ENCODE assay signal across 8 cellular contexts in genomic region chr7:148699772-148700629, GRCh38. TPM values are rescaled to one million over a fixed set of nuclear protein-coding genes. Genes with fewer than 3 reads are reported as not detected.
DNase-seq lines count a peak whose midpoint lies in the region; ATAC-seq and TF ChIP-seq lines count a peak whose summit lies in the region.

No MANE protein-coding gene starts in this region.

- H3K4me2 ChIP-seq in GM23248 (ENCODE audit: unreplicated experiment): peak overlapping the region; percentile 94
- peak overlapping the region; percentile 82 for H3K4me2 ChIP-seq in MM.1S (ENCODE audit: low read depth, low read length)

- H3K9me3 ChIP-seq in GM23248 (ENCODE audit: low read depth) (no peaks in the 10 kb centered on the region), MM.1S (replicated peaks; ENCODE audit: insufficient read depth, low read length) (no peaks in the 10 kb centered on the region), adrenal gland (replicated peaks in 1 of 3) (no peaks in the 10 kb centered on the region)

- H3K9ac ChIP-seq in GM23248 (peak overlapping the region; percentile 96), MM.1S (ENCODE audit: low read length) (peak overlapping the region; percentile 91)

- H3K27me3 ChIP-seq in GM23248 (replicated peaks; ENCODE audit: insufficient read depth) (no peaks in the 10 kb centered on the region), MM.1S (replicated peaks; ENCODE audit: insufficient read depth, low read length) (no peaks in the 10 kb centered on the region), adrenal gland (no peaks in the 10 kb centered on the region)

- in situ Hi-C loops in GM23248 (cut with MboI): no loop called here

- H3K9me2 ChIP-seq in GM23248 (ENCODE audit: insufficient read depth): no peaks in the 10 kb centered on the region
- no peaks in the 10 kb centered on the region for H3K9me2 ChIP-seq in MM.1S (replicated peaks; ENCODE audit: insufficient read depth, low read length)

- peaks cover 37% of the 10 kb centered on the region for H3F3A ChIP-seq in GM23248 (ENCODE audit: insufficient read depth)
- H3F3A ChIP-seq in MM.1S (ENCODE audit: insufficient read depth, low read length): peaks cover 19% of the 10 kb centered on the region

- H3K27me3 Mint-ChIP-seq in stimulated activated naive B cell treated with anti-CD40 and anti-IgM and Interleukin-4, amounts not matched to agents 10 μg/mL and 1 μg/mL and 100 μg/mL, for 72 hours: no peaks in the 10 kb centered on the region

- H3K27ac ChIP-seq in GM23248 (peak overlapping the region; percentile 85), MM.1S (ENCODE audit: low read length) (peak overlapping the region; percentile 83), adrenal gland (peak overlapping the region; percentile 85 to 99 (median 98))

- H3K36me3 ChIP-seq in GM23248 (ENCODE audit: low read depth): no peaks in the 10 kb centered on the region
- no peaks in the 10 kb centered on the region for H3K36me3 ChIP-seq in MM.1S (replicated peaks; ENCODE audit: insufficient read depth, low read length)
- H3K36me3 ChIP-seq in adrenal gland (replicated peaks in 1 of 2): no peaks in the 10 kb centered on the region

- TF ChIP-seq CTCF in MM.1S (IDR thresholded peaks at IDR 0.05; ENCODE audit: low read length): no peak
- TF ChIP-seq CTCF in adrenal gland (IDR thresholded peaks at IDR 0.05): no peak

- no peak for TF ChIP-seq POLR2A in adrenal gland (IDR thresholded peaks at IDR 0.05)

- intact Hi-C loops in adrenal gland (cut with DNase I): loop anchor here in 1 of 2 donors (10.0 kb wide), 1 partner anchor 255 kb away; no protein-coding TSS in a partner anchor

- peak overlapping the region; percentile 90 to 96 for H3K4me3 Mint-ChIP-seq in stimulated activated naive B cell treated with anti-CD40 and anti-IgM and Interleukin-4, amounts not matched to agents 10 μg/mL and 1 μg/mL and 100 μg/mL, for 72 hours

- WGBS in GM23248 (ENCODE audit: low coverage in 1 of 2, low lambda C conversion rate in 2 of 2, missing lambda C conversion rate in 2 of 2), 2 experiments: 0% methylated on average over 32 to 34 of the region's 37 CpGs
- WGBS in adrenal gland, 4 donors: 1 to 6% (median 4%) methylated on average over 14 to 37 of the region's 37 CpGs

- peak overlapping the region; percentile 90 for H2AFZ ChIP-seq in GM23248
- no peak overlapping the region for H2AFZ ChIP-seq in MM.1S (ENCODE audit: low read length)

- DNase-seq in DMS79 treated with DMSO at 0.1 percent for 48 hours (lab: John Stamatoyannopoulos, UW) (peak; percentile 15), DMS79 (lab: John Stamatoyannopoulos, UW) (no peak), GM23248 (peak; percentile 70), MM.1S (peak; percentile 46), adrenal gland (peak in 1 of 7 donors; percentile 13), inferior parietal cortex (ENCODE audit: extremely low spot score) (peak; percentile 25)
- DNase-seq in stimulated activated naive B cell treated with anti-CD40 and anti-IgM and Interleukin-4, amounts not matched to agents 10 μg/mL and 1 μg/mL and 100 μg/mL, for 72 hours: no peak
- no peak for DNase-seq in effector CD4-positive, alpha-beta T cell

- H3K79me2 ChIP-seq in GM23248 (ENCODE audit: insufficient read depth) (peaks cover 55% of the 10 kb centered on the region), MM.1S (ENCODE audit: low read length) (peaks cover 72% of the 10 kb centered on the region)

- ATAC-seq in stimulated activated naive B cell treated with anti-CD40 and anti-IgM and Interleukin-4, amounts not matched to agents 10 μg/mL and 1 μg/mL and 100 μg/mL, for 72 hours (replicated peaks): no peak

- peaks cover 46% of the 10 kb centered on the region for H3K4me1 ChIP-seq in GM23248 (ENCODE audit: insufficient read depth)
- peaks cover 41% of the 10 kb centered on the region for H3K4me1 ChIP-seq in MM.1S (ENCODE audit: low read length)
- H3K4me1 ChIP-seq in adrenal gland (replicated peaks in 1 of 2): peaks cover 27 to 51% of the 10 kb centered on the region in 2 donors

- peaks cover 40 to 44% of the 10 kb centered on the region in 2 donors for H3K4me1 Mint-ChIP-seq in stimulated activated naive B cell treated with anti-CD40 and anti-IgM and Interleukin-4, amounts not matched to agents 10 μg/mL and 1 μg/mL and 100 μg/mL, for 72 hours

- peaks cover 4 to 8% of the 10 kb centered on the region in 2 donors for H3K36me3 Mint-ChIP-seq in stimulated activated naive B cell treated with anti-CD40 and anti-IgM and Interleukin-4, amounts not matched to agents 10 μg/mL and 1 μg/mL and 100 μg/mL, for 72 hours

- H3K4me3 ChIP-seq in GM23248: peak overlapping the region; percentile 96
- peak overlapping the region; percentile 80 for H3K4me3 ChIP-seq in MM.1S (ENCODE audit: low read length)
- peak overlapping the region; percentile 50 to 94 (median 86) for H3K4me3 ChIP-seq in adrenal gland

- H4K20me1 ChIP-seq in GM23248 (ENCODE audit: insufficient read depth) (peaks cover 40% of the 10 kb centered on the region), MM.1S (ENCODE audit: insufficient read depth, low read length) (peaks cover 36% of the 10 kb centered on the region)

- H3K27ac Mint-ChIP-seq in stimulated activated naive B cell treated with anti-CD40 and anti-IgM and Interleukin-4, amounts not matched to agents 10 μg/mL and 1 μg/mL and 100 μg/mL, for 72 hours: peak overlapping the region; percentile 96

- H3K9me3 Mint-ChIP-seq in stimulated activated naive B cell treated with anti-CD40 and anti-IgM and Interleukin-4, amounts not matched to agents 10 μg/mL and 1 μg/mL and 100 μg/mL, for 72 hours: no peaks in the 10 kb centered on the region

RNA-seq across cellular contexts. Expression of gene CUL1, which starts 1.3 kb away (rescaled TPM):
- 41.6 and 52.6 TPM in 2 replicates for total RNA-seq in GM23248 (2014; rRNA removed; shearing (Covaris generic))
- 48.5 and 49.1 TPM in 2 replicates for polyA plus RNA-seq in GM23248 (2016; fragmentation: Nextera tagmentation; extraction: Ambion mirVana)
- total RNA-seq in adrenal gland: 10 to 100 TPM; 27.8 to 49.0 (median 38.2) TPM
- polyA plus RNA-seq in adrenal gland: 100 to 1,000 TPM in 1 of 3 donors, 10 to 100 TPM in 2; 20.8 to 106 (median 22.3) TPM

Comparison
In these comparisons a context has a peak if more than half of its experiments do, and no peak if none do; other contexts are left out.
1. DNase-seq: peak in DMS79 treated with DMSO at 0.1 percent for 48 hours (single experiment), GM23248 (single experiment), MM.1S (single experiment) and inferior parietal cortex (single experiment); none in DMS79 (single experiment), stimulated activated naive B cell treated with anti-CD40 and anti-IgM and Interleukin-4, amounts not matched to agents 10 μg/mL and 1 μg/mL and 100 μg/mL, for 72 hours (single experiment) and effector CD4-positive, alpha-beta T cell (single experiment).
2. Peak in every context shown above with its lines, with median percentiles within 50 percentile points of each other: H3K27ac ChIP-seq and H3K4me3 ChIP-seq.